In genomic region chr17:75573540-75573957, GRCh38 we compare ENCODE assay signal across 26 cellular contexts. TPM values are rescaled to one million over a fixed set of nuclear protein-coding genes. Genes with fewer than 3 reads are reported as not detected.
"Had no signal": no experiment of that assay in that cellular context is flagged by ENCODE, and none has a peak within 500 bp of the region (broad histone marks: within the 10 kb centered on the region; RNA-seq: fewer than 3 reads in every experiment).

No MANE protein-coding gene starts in this region.

- ATAC-seq: left colon; left lung; mucosa of descending colon; naive thymus-derived CD8-positive, alpha-beta T cell; psoas muscle; sciatic nerve; stimulated activated effector memory CD8-positive, alpha-beta T cell treated with anti-CD3 and anti-CD28 coated beads, Interleukin-12 subunit alpha, Interleukin-12 subunit beta, amount 100 ng/mL, for 72 hours had no signal

- H2AFZ ChIP-seq: parathyroid adenoma had no signal

- H3K4me1 Mint-ChIP-seq: nephron, neural crest cell had no signal

- H3K9me3 ChIP-seq: left lung, mucosa of descending colon, neutrophil, psoas muscle, spleen, suprapubic skin, thoracic aorta, tibial artery, uterus had no signal

- FAIRE-seq: keratinocyte, small intestine had no signal

- H3K9me3 Mint-ChIP-seq: naive thymus-derived CD8-positive, alpha-beta T cell; nephron; neural crest cell; stimulated activated effector memory CD8-positive, alpha-beta T cell treated with anti-CD3 and anti-CD28 coated beads, Interleukin-12 subunit alpha, Interleukin-12 subunit beta, amount 100 ng/mL, for 72 hours; stimulated activated naive CD8-positive, alpha-beta T cell treated with anti-CD3 and anti-CD28 coated beads, Interleukin-15, Interleukin-2, amounts not matched to agents 100 ng/mL and 50 ng/mL, for 24 hours; type B pancreatic cell had no signal

- H3K4me3 ChIP-seq: left lung, lung, mucosa of descending colon, psoas muscle, spleen, suprapubic skin, thoracic aorta, tibial artery, uterus had no signal

- H3K9ac ChIP-seq: parathyroid adenoma had no signal

- H3K4me3 Mint-ChIP-seq: naive thymus-derived CD8-positive, alpha-beta T cell; nephron; neural crest cell; stimulated activated effector memory CD8-positive, alpha-beta T cell treated with anti-CD3 and anti-CD28 coated beads, Interleukin-12 subunit alpha, Interleukin-12 subunit beta, amount 100 ng/mL, for 72 hours; stimulated activated naive CD8-positive, alpha-beta T cell treated with anti-CD3 and anti-CD28 coated beads, Interleukin-15, Interleukin-2, amounts not matched to agents 100 ng/mL and 50 ng/mL, for 24 hours; type B pancreatic cell had no signal

- H3K36me3 ChIP-seq: neutrophil, thoracic aorta, uterus had no signal

- H3K27me3 Mint-ChIP-seq: naive thymus-derived CD8-positive, alpha-beta T cell; stimulated activated naive CD8-positive, alpha-beta T cell treated with anti-CD3 and anti-CD28 coated beads, Interleukin-15, Interleukin-2, amounts not matched to agents 100 ng/mL and 50 ng/mL, for 24 hours; type B pancreatic cell had no signal

- H3K36me3 Mint-ChIP-seq: naive thymus-derived CD8-positive, alpha-beta T cell; stimulated activated effector memory CD8-positive, alpha-beta T cell treated with anti-CD3 and anti-CD28 coated beads, Interleukin-12 subunit alpha, Interleukin-12 subunit beta, amount 100 ng/mL, for 72 hours; type B pancreatic cell had no signal

- H3K27me3 ChIP-seq: left lung, neutrophil, spleen, suprapubic skin, tibial artery, uterus had no signal

- DNase-seq: hippocampal formation; left colon; midbrain; naive thymus-derived CD8-positive, alpha-beta T cell; occipital lobe; psoas muscle; small intestine; spleen; stimulated activated CD4-positive, alpha-beta T cell treated with anti-CD3 and anti-CD28 coated beads, Interleukin-4, amount 100 ng/mL, for 24 hours; stimulated activated naive CD4-positive, alpha-beta T cell; tibial artery; uterus had no signal

- H3K27ac Mint-ChIP-seq: naive thymus-derived CD8-positive, alpha-beta T cell; nephron; stimulated activated effector memory CD8-positive, alpha-beta T cell treated with anti-CD3 and anti-CD28 coated beads, Interleukin-12 subunit alpha, Interleukin-12 subunit beta, amount 100 ng/mL, for 72 hours; stimulated activated naive CD8-positive, alpha-beta T cell treated with anti-CD3 and anti-CD28 coated beads, Interleukin-15, Interleukin-2, amounts not matched to agents 100 ng/mL and 50 ng/mL, for 24 hours; type B pancreatic cell had no signal

- H3K27ac ChIP-seq: left lung, neutrophil, parathyroid adenoma, psoas muscle, spleen, suprapubic skin, thoracic aorta, tibial artery, uterus had no signal

- H3K4me1 ChIP-seq: parathyroid adenoma, psoas muscle, tibial artery, uterus had no signal

RNA-seq across cellular contexts. Expression of gene SMIM5, which starts 59.7 kb away (rescaled TPM):
- total RNA-seq: neural crest cell had no signal
